2 cellular contexts compared by ENCODE assay signal in genomic region chr2:219228026-219228744, GRCh38.
TF ChIP-seq lines count a peak whose summit lies in the region.

No MANE protein-coding gene starts in this region.

TF ChIP-seq in SK-N-SH, 30 proteins besides CTCF, POLR2A, EP300 and RAD21 (continued from another document):
- TF ChIP-seq RXRA (IDR thresholded peaks at IDR 0.05; ENCODE audit: borderline replicate concordance, low read depth) (no peak), USF2 (IDR thresholded peaks at IDR 0.05; ENCODE audit: borderline replicate concordance, low read depth, low read length) (no peak), ZBTB33 (IDR thresholded peaks at IDR 0.05; ENCODE audit: borderline replicate concordance, low read depth) (no peak), ELF1 (IDR thresholded peaks at IDR 0.05) (no peak)

TF ChIP-seq in SK-N-SH treated with all-trans-retinoic acid at 6 μM for 48 hours, 23 proteins besides CTCF, POLR2A, EP300 and RAD21 (continued from another document):
- TF ChIP-seq SNAI2 (CRISPR knock-in tag; IDR thresholded peaks at IDR 0.05) (no peak), CSDC2 (CRISPR knock-in tag; IDR thresholded peaks at IDR 0.05) (no peak), POU6F1 (CRISPR knock-in tag; IDR thresholded peaks at IDR 0.05; ENCODE audit: borderline replicate concordance, low read depth) (no peak), CREB5 (CRISPR knock-in tag; IDR thresholded peaks at IDR 0.05; ENCODE audit: low read depth) (no peak)
TF ChIP-seq in SK-N-SH treated with all-trans-retinoic acid at 6 μM for 48 hours: peak in this region for 0.
